Comparison of ENCODE assay signal across 19 cellular contexts in the genomic region with DNA sequence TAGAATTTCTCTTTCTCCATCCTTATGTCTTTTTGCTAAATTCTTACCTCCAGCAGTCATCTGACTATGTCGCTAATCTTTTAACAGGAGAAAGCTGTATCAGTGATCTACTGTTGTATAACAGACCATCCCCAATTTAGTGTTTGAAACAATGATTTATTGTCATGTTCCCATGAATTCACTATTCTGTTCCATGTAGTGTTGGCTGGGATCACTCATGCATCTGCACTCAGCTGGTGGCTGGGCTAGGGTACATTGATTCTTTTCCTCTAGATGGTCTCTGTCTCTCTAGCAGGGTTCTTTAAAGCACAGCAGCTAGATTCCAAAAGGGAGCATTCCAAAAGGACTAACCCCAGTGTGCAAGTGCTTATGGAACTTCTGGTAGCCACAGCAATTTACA.
"Had no signal": no experiment of that assay in that cellular context is flagged by ENCODE, and none has a peak within 500 bp of the region (broad histone marks: within the 10 kb centered on the region; RNA-seq: fewer than 3 reads in every experiment).

No MANE protein-coding gene starts in this region.

- ATAC-seq: activated CD8-positive, alpha-beta T cell treated with anti-CD3 and anti-CD28 coated beads, Interleukin-2, amount 10 ng/mL, durations not matched to agents 7 days and 5 days; Right ventricle myocardium inferior; SK-N-SH treated with all-trans-retinoic acid at 6 μM for 48 hours had no signal

- H3K36me3 ChIP-seq: SJSA1 had no signal

- DNase-seq: activated CD4-positive, alpha-beta T cell treated with anti-CD3 and anti-CD28 coated beads for 48 hours; activated CD4-positive, alpha-beta T cell treated with anti-CD3 and anti-CD28 coated beads, Interleukin-2, amount 50 U/mL, for 4 hours; activated CD4-positive, CD25-positive, alpha-beta regulatory T cell treated with anti-CD3 and anti-CD28 coated beads, Interleukin-2, amount 50 U/mL, for 72 hours; activated CD8-positive, alpha-beta memory T cell treated with anti-CD3 and anti-CD28 coated beads, Interleukin-2, amount 50 U/mL, for 48 hours; activated CD8-positive, alpha-beta T cell treated with anti-CD3 and anti-CD28 coated beads, Interleukin-2, amount 10 ng/mL, durations not matched to agents 7 days and 5 days; activated naive CD4-positive, alpha-beta T cell treated with anti-CD3 and anti-CD28 coated beads, Interleukin-2, amount 50 U/mL, for 16 hours; activated naive CD8-positive, alpha-beta T cell treated with anti-CD3 and anti-CD28 coated beads, Interleukin-2, amount 10 ng/mL, durations not matched to agents 7 days and 5 days; activated T-cell treated with anti-CD3 and anti-CD28 coated beads, Interleukin-2, amount 50 U/mL, for 1 hour; KG1; NCI-H1048; NCI-H1930; NCI-H2171; NCI-H2227 treated with DMSO at 0.1 percent for 48 hours; NCI-H774; RPMI8226; SW 1271 had no signal

- H3K9me3 ChIP-seq: SJSA1 had no signal

- H3K4me3 ChIP-seq: SJSA1 had no signal

- H3K27ac ChIP-seq: SJSA1 had no signal
